In the genomic region with DNA sequence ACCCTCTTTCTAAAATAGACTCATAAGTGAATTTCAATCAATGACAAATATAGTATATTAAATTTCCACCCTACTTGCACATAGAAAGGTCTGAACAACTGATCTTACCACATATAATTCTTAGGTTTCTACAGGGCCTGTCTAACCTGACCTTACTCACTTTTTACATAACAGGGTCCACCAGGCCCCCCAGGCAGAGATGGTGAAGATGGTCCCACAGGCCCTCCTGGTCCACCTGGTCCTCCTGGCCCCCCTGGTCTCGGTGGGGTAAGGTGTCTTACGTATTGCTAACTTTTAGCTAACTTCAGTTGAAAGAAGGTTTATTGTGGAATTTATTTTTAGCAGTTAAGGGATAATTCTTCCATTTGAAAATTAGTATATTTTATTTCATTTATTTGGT, we compare ENCODE assay signal across 18 cellular contexts. TPM values are rescaled to one million over a fixed set of nuclear protein-coding genes. Genes with fewer than 3 reads are reported as not detected.
DNase-seq lines count a peak whose midpoint lies in the region; ATAC-seq and TF ChIP-seq lines count a peak whose summit lies in the region.
"Had no signal": no experiment of that assay in that cellular context is flagged by ENCODE, and none has a peak within 500 bp of the region (broad histone marks: within the 10 kb centered on the region; RNA-seq: fewer than 3 reads in every experiment).

No MANE protein-coding gene starts in this region.

- no peak overlapping the region for H2AFZ ChIP-seq in H9 (ENCODE audit: low read length)

- no peak overlapping the region for H2BK5ac ChIP-seq in H9 (ENCODE audit: insufficient read length, low read length)

- intact Hi-C loops in posterior vena cava (cut with DNase I), result no loop called here

- no peak overlapping the region for H3K14ac ChIP-seq in H9 (ENCODE audit: insufficient read depth, low read length)

- H3K9me3 Mint-ChIP-seq in H9, result no peaks in the 10 kb centered on the region
- H3K9me3 Mint-ChIP-seq: activated naive CD8-positive, alpha-beta T cell treated with anti-CD3 and anti-CD28 coated beads, Interleukin-2, amount 10 ng/mL, durations not matched to agents 7 days and 5 days; central memory CD8-positive, alpha-beta T cell; endodermal cell had no signal

- no peak overlapping the region for H3K56ac ChIP-seq in H9 (ENCODE audit: insufficient read length, low read depth, low read length)

- no peak for TF ChIP-seq CTCF in AG04449 (IDR thresholded peaks at IDR 0.05; ENCODE audit: insufficient read depth, low read length, missing control alignments)
- no peak for TF ChIP-seq CTCF in WI38 (IDR thresholded peaks at IDR 0.05; ENCODE audit: low read depth, low read length)
- TF ChIP-seq CTCF in fibroblast of mammary gland (conservative IDR thresholded peaks at IDR 0.05; ENCODE audit: control insufficient read depth, insufficient read depth, low read depth, low read length), result no peak
- no peak for TF ChIP-seq CTCF in H9 (conservative IDR thresholded peaks at IDR 0.05)

- H3K79me2 ChIP-seq in H9 (ENCODE audit: insufficient read depth, low read length), result no peaks in the 10 kb centered on the region

- no peaks in the 10 kb centered on the region for H3K27me3 Mint-ChIP-seq in H9 (ENCODE audit: low read depth)

- POLR2A ChIA-PET in AG04449 (lab: Yijun Ruan, JAX), result interaction anchor here (0.8 to 13.6 kb wide), 9 partner anchors 13 to 111 kb away, joined by 3 to 691 read pairs (median 6); no protein-coding TSS in a partner anchor

- WGBS in H9 (ENCODE audit: extremely low coverage, insufficient read length, low lambda C conversion rate), result no CpG with 5 or more reads among the region's 2 CpGs

- no peak overlapping the region for H3K23ac ChIP-seq in H9 (ENCODE audit: insufficient read length, low read depth, low read length)

- no peak for DNase-seq in AG04449 (ENCODE audit: low read depth, low spot score)
- DNase-seq in fibroblast of mammary gland (ENCODE audit: low read depth), result peak; percentile 10
- DNase-seq in posterior vena cava (ENCODE audit: low spot score), result peak; percentile 55
- no peak for DNase-seq in NCI-H2107 (lab: John Stamatoyannopoulos, UW)
- no peak for DNase-seq in NCI-H146 treated with DMSO at 0.1 percent for 48 hours (lab: John Stamatoyannopoulos, UW; ENCODE audit: unreplicated experiment)
- DNase-seq in H9, result no peak
- DNase-seq: activated CD8-positive, alpha-beta memory T cell treated with anti-CD3 and anti-CD28 coated beads for 24 hours; activated naive CD8-positive, alpha-beta T cell treated with anti-CD3 and anti-CD28 coated beads, Interleukin-2, amount 10 ng/mL, durations not matched to agents 7 days and 5 days; endodermal cell; NCI-H146; NCI-H510A; SHP77; stimulated activated naive CD4-positive, alpha-beta T cell treated with Interleukin-2 at 50 U/mL for 16 hours; T-helper 17 cell; WERI-Rb-1 had no signal

- peak overlapping the region; percentile 73 for H3K4me3 ChIP-seq in AG04449 (ENCODE audit: low read depth, low read length)
- peak overlapping the region; percentile 98 for H3K4me3 ChIP-seq in WI38 (ENCODE audit: low read depth, low read length)
- H3K4me3 ChIP-seq in fibroblast of mammary gland (ENCODE audit: control insufficient read depth, low read depth, low read length), result peak overlapping the region; percentile 89

- H3K4me1 Mint-ChIP-seq in H9, result peaks cover 7 to 13% of the 10 kb centered on the region in 2 experiments

- no peak overlapping the region for H2AK5ac ChIP-seq in H9 (ENCODE audit: insufficient read length, low read length)

- H3K27ac Mint-ChIP-seq in H9, result no peak overlapping the region
- H3K27ac Mint-ChIP-seq: activated naive CD8-positive, alpha-beta T cell treated with anti-CD3 and anti-CD28 coated beads, Interleukin-2, amount 10 ng/mL, durations not matched to agents 7 days and 5 days; endodermal cell; T-helper 17 cell had no signal

- H3K9ac ChIP-seq in H9 (ENCODE audit: extremely low read depth, insufficient read length, low read length), result no peak overlapping the region

- H3K4ac ChIP-seq in H9 (ENCODE audit: low read depth, low read length), result no peak overlapping the region

- no peaks in the 10 kb centered on the region for H4K20me1 ChIP-seq in H9 (ENCODE audit: control insufficient read depth, insufficient read depth, insufficient read length)

- H3K36me3 Mint-ChIP-seq in H9 (ENCODE audit: insufficient read depth in 1 of 3, low read depth in 3 of 3), result peaks cover under 1 to 44% (median 3%) of the 10 kb centered on the region in 3 experiments; a peak in 6 of 7 replicates
- H3K36me3 Mint-ChIP-seq: activated naive CD8-positive, alpha-beta T cell treated with anti-CD3 and anti-CD28 coated beads, Interleukin-2, amount 10 ng/mL, durations not matched to agents 7 days and 5 days had no signal

- peaks cover 3% of the 10 kb centered on the region for H3K23me2 ChIP-seq in H9 (ENCODE audit: insufficient read length, low read depth, low read length, poor library complexity, severe bottlenecking)

- no peak overlapping the region for H2BK20ac ChIP-seq in H9 (ENCODE audit: low read depth, low read length, poor library complexity, severe bottlenecking)

- no peak overlapping the region for H4K8ac ChIP-seq in H9 (replicated peaks; ENCODE audit: insufficient read length, low read depth, low read length)

- H3K4me3 Mint-ChIP-seq in H9, result no peak overlapping the region
- H3K4me3 Mint-ChIP-seq: activated naive CD8-positive, alpha-beta T cell treated with anti-CD3 and anti-CD28 coated beads, Interleukin-2, amount 10 ng/mL, durations not matched to agents 7 days and 5 days; central memory CD8-positive, alpha-beta T cell; endodermal cell; T-helper 17 cell had no signal

- no peaks in the 10 kb centered on the region for H3K27me3 ChIP-seq in H9 (ENCODE audit: insufficient read depth, low read length)

- H3K4me2 ChIP-seq in H9 (ENCODE audit: insufficient read depth, insufficient read length, low read length), result no peak overlapping the region

- no peak overlapping the region for H2BK120ac ChIP-seq in H9 (ENCODE audit: low read depth, low read length, poor library complexity, severe bottlenecking)

- no peaks in the 10 kb centered on the region for H3K79me1 ChIP-seq in H9 (ENCODE audit: insufficient read depth, low read depth, low read length, poor library complexity, severe bottlenecking)

- ATAC-seq in GM21576 (IDR thresholded peaks at IDR 0.05; ENCODE audit: unreplicated experiment), result no peak
- ATAC-seq: T-helper 17 cell had no signal

- no peak overlapping the region for H4K5ac ChIP-seq in H9 (ENCODE audit: insufficient read length, low read depth, low read length)

- H3K9me3 ChIP-seq in H9 (ENCODE audit: control insufficient read depth, low read depth, low read length), result no peaks in the 10 kb centered on the region

- H3K18ac ChIP-seq in H9 (ENCODE audit: insufficient read length, low read depth, low read length), result no peak overlapping the region

- no peaks in the 10 kb centered on the region; the same call in 1 of the 2 replicates for H3K4me1 ChIP-seq in H9 (ENCODE audit: insufficient read depth, low read length)

- CTCF ChIA-PET in AG04449 (lab: Yijun Ruan, JAX), result interaction anchor here (1.0 to 13.3 kb wide), 2 partner anchors 106 to 123 kb away, joined by 3 to 545 read pairs; no protein-coding TSS in a partner anchor

- no peak overlapping the region for H3K27ac ChIP-seq in H9 (ENCODE audit: insufficient read length, low read depth, low read length)
- H3K27ac ChIP-seq: WERI-Rb-1 had no signal

- no peak overlapping the region for H4K91ac ChIP-seq in H9 (ENCODE audit: insufficient read length, low read depth, low read length)

- no peak overlapping the region for H3T11ph ChIP-seq in H9 (ENCODE audit: low read length)

- no peak overlapping the region for H2BK12ac ChIP-seq in H9 (ENCODE audit: insufficient read length, low read depth, low read length)

- H2BK15ac ChIP-seq in H9 (ENCODE audit: low read depth, low read length), result no peak overlapping the region

RNA-seq across cellular contexts. Expression of gene COL1A2, which starts 5.3 kb away (rescaled TPM):
- total RNA-seq in posterior vena cava (1,000 to 10,000 TPM in 1 of 2 donors, 100 to 1,000 TPM in 1; 780 to 2,112 TPM), H9 (2021) (42.1 and 42.8 TPM in 2 replicates)
- total RNA-seq: T-helper 17 cell had no signal

Comparison
In these comparisons a context has a peak if more than half of its experiments do, and no peak if none do; other contexts are left out.
1. DNase-seq: peak in fibroblast of mammary gland (single experiment) and posterior vena cava (single experiment); none in AG04449 (single experiment), NCI-H2107 (single experiment), NCI-H146 treated with DMSO at 0.1 percent for 48 hours (single experiment) and H9 (single experiment).
2. RNA of gene COL1A2, which starts 5.3 kb away (total RNA-seq): 780 to 2,112 TPM in posterior vena cava; 42.1 to 42.8 TPM in H9; every median in the first group is over 10 times any median in the second.
3. Peak in every context shown above with its lines, with median percentiles within 50 percentile points of each other: H3K4me3 ChIP-seq.